Comparison of ENCODE assay signal across 8 cellular contexts in the genomic region with DNA sequence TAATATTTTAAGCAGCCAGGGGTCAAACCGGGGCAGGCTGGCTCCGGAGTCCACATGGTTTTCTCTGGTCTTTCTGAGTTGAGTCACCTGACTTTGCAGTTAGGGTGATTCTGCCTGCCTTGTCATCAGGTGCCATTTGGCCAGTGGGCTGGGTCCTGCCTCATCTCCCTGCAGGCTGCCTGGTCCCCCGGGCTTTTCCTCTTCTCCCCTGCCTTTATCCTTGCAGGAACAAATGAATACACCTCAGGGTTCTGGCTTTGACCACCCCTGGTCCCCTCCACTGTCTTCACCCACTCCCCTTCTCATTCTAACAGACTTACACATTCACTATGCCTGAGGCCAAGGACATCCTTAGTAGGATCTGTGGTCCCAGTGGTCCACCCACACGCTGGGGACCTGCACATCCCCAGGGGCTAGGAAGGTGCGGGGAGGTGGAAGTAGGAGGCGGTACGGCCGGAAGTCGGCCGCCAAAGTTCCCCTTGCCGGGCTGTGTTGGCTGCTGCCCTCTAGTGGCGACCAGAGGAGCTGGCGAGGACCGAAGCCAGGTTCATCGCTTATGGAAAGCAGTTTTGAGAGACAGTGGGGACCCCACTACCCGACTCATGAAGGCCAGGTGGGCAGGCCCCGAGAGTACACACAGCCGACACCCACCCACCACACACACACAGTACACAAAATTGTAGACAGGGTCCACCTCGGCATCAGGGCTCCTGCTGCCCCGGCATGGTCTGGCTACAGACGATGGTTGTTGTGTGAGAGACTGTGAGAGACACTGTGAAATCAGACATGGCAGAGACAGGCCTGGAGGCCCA. TPM values are rescaled to one million over a fixed set of nuclear protein-coding genes. Genes with fewer than 3 reads are reported as not detected.
DNase-seq lines count a peak whose midpoint lies in the region; ATAC-seq and TF ChIP-seq lines count a peak whose summit lies in the region.

No MANE protein-coding gene starts in this region.

- peak; percentile 93 for TF ChIP-seq CTCF in endodermal cell (conservative IDR thresholded peaks at IDR 0.05)

- H3K36me3 Mint-ChIP-seq in CD4-positive, CD25-positive, alpha-beta regulatory T cell: no peaks in the 10 kb centered on the region
- H3K36me3 Mint-ChIP-seq in endodermal cell (ENCODE audit: low read depth): no peaks in the 10 kb centered on the region

- no peaks in the 10 kb centered on the region for H3K36me3 ChIP-seq in CD4-positive, CD25-positive, alpha-beta regulatory T cell (ENCODE audit: control insufficient read depth, insufficient read depth, low read length)
- no peaks in the 10 kb centered on the region for H3K36me3 ChIP-seq in endodermal cell (ENCODE audit: control insufficient read depth, insufficient read depth, low read length)
- H3K36me3 ChIP-seq in muscle layer of colon (ENCODE audit: insufficient read depth, low read length): no peaks in the 10 kb centered on the region

- peak overlapping the region in 3 of 4 donors; percentile 41 to 81 (median 57) for H3K4me3 Mint-ChIP-seq in CD4-positive, CD25-positive, alpha-beta regulatory T cell
- H3K4me3 Mint-ChIP-seq in endodermal cell: no peak overlapping the region

- no peaks in the 10 kb centered on the region for H3K27me3 Mint-ChIP-seq in CD4-positive, CD25-positive, alpha-beta regulatory T cell
- peaks cover 12% of the 10 kb centered on the region for H3K27me3 Mint-ChIP-seq in endodermal cell (ENCODE audit: insufficient read depth)

- WGBS in endodermal cell (ENCODE audit: insufficient coverage in 1 of 2, insufficient read length in 1 of 2), 2 experiments: 38 to 40% methylated on average over 9 to 21 of the region's 21 CpGs

- no peaks in the 10 kb centered on the region for H3K27me3 ChIP-seq in CD4-positive, CD25-positive, alpha-beta regulatory T cell (ENCODE audit: control insufficient read depth, insufficient read depth, low read length)
- H3K27me3 ChIP-seq in endodermal cell (ENCODE audit: control insufficient read depth, insufficient read depth, low read length, poor library complexity, severe bottlenecking) (peaks cover 7% of the 10 kb centered on the region), muscle layer of colon (ENCODE audit: control insufficient read depth in 1 of 2, insufficient read depth in 2 of 2, low read length in 2 of 2) (no peaks in the 10 kb centered on the region)

- DNase-seq in CD4-positive, CD25-positive, alpha-beta regulatory T cell: peak; percentile 72 to 86 (median 80)
- DNase-seq in NCI-H82 (lab: John Stamatoyannopoulos, UW) (peak; percentile 88), endodermal cell (peak; percentile 91)
- peak; percentile 50 to 69 for DNase-seq in activated CD8-positive, alpha-beta memory T cell treated with anti-CD3 and anti-CD28 coated beads for 1 hour (ENCODE audit: extremely low read depth in 1 of 2, low read depth in 1 of 2)
- peak; percentile 64 to 67 for DNase-seq in stimulated activated CD8-positive, alpha-beta memory T cell treated with anti-CD3 and anti-CD28 coated beads, Interleukin-7, amount 100 ng/mL, for 1 hour (ENCODE audit: low read depth in 2 of 2)

- H3K9me3 Mint-ChIP-seq in CD4-positive, CD25-positive, alpha-beta regulatory T cell: no peaks in the 10 kb centered on the region
- no peaks in the 10 kb centered on the region for H3K9me3 Mint-ChIP-seq in endodermal cell

- peaks cover 8% of the 10 kb centered on the region for H3K4me1 ChIP-seq in CD4-positive, CD25-positive, alpha-beta regulatory T cell (ENCODE audit: control insufficient read depth, insufficient read depth, low read length, poor library complexity, severe bottlenecking)
- H3K4me1 ChIP-seq in endodermal cell (ENCODE audit: control insufficient read depth, insufficient read depth, low read length): peaks cover 8% of the 10 kb centered on the region
- peaks cover 7% of the 10 kb centered on the region for H3K4me1 ChIP-seq in muscle layer of colon (ENCODE audit: insufficient read depth, low read length)

- peak overlapping the region; percentile 66 for H3K4me3 ChIP-seq in CD4-positive, CD25-positive, alpha-beta regulatory T cell (ENCODE audit: low read depth, low read length)
- H3K4me3 ChIP-seq in endodermal cell (ENCODE audit: low read length) (no peak overlapping the region), muscle layer of colon (ENCODE audit: low read depth in 1 of 2, low read length in 2 of 2) (peak overlapping the region; percentile 31 to 57)

- no peak overlapping the region for H3K27ac ChIP-seq in CD4-positive, CD25-positive, alpha-beta regulatory T cell (ENCODE audit: insufficient read depth, low read length, poor library complexity, severe bottlenecking)
- H3K27ac ChIP-seq in endodermal cell (ENCODE audit: low read depth, low read length) (no peak overlapping the region), muscle layer of colon (ENCODE audit: low read depth, low read length) (no peak overlapping the region)

- peaks cover 7 to 17% (median 11%) of the 10 kb centered on the region in 4 donors for H3K4me1 Mint-ChIP-seq in CD4-positive, CD25-positive, alpha-beta regulatory T cell
- peaks cover 12% of the 10 kb centered on the region for H3K4me1 Mint-ChIP-seq in endodermal cell

- H3K9me3 ChIP-seq in CD4-positive, CD25-positive, alpha-beta regulatory T cell (ENCODE audit: control insufficient read depth in 2 of 2, low read length in 2 of 2): no peaks in the 10 kb centered on the region
- H3K9me3 ChIP-seq in endodermal cell (ENCODE audit: control insufficient read depth, low read length) (no peaks in the 10 kb centered on the region), muscle layer of colon (ENCODE audit: low read length) (no peaks in the 10 kb centered on the region)

- no peak overlapping the region for H3K9ac ChIP-seq in endodermal cell (ENCODE audit: extremely low read depth, low read length, poor library complexity, severe bottlenecking)
- H3K9ac ChIP-seq in muscle layer of colon (ENCODE audit: low read length): no peak overlapping the region

- H3K27ac Mint-ChIP-seq in CD4-positive, CD25-positive, alpha-beta regulatory T cell: peak overlapping the region in 2 of 3 donors; percentile 75 to 87
- H3K27ac Mint-ChIP-seq in endodermal cell: no peak overlapping the region

- ATAC-seq in CD4-positive, CD25-positive, alpha-beta regulatory T cell (ENCODE audit: low read depth in 2 of 2): peak; percentile 89 to 93
- ATAC-seq in GM19328 (IDR thresholded peaks at IDR 0.05; ENCODE audit: unreplicated experiment) (peak; percentile 91), HG03442 (IDR thresholded peaks at IDR 0.05; ENCODE audit: unreplicated experiment) (peak; percentile 91)

RNA-seq across cellular contexts. Expression of a gene that starts 6.3 kb away (rescaled TPM):
- total RNA-seq in CD4-positive, CD25-positive, alpha-beta regulatory T cell: 37.8 TPM
- polyA plus RNA-seq in CD4-positive, CD25-positive, alpha-beta regulatory T cell: 10 to 100 TPM; 30.2 to 35.4 (median 32.6) TPM
- total RNA-seq in endodermal cell: 10 to 100 TPM; 13.3 to 19.9 TPM
- polyA plus RNA-seq in endodermal cell (2013, experiment 1 of 2): 33.6 TPM
- polyA plus RNA-seq in endodermal cell (2013, experiment 2 of 2): 25.2 TPM

RNA-seq across cellular contexts. Expression of a gene that starts 22.6 kb away (rescaled TPM):
- total RNA-seq in CD4-positive, CD25-positive, alpha-beta regulatory T cell: 0.94 TPM
- under 1 TPM in 1 of 4 donors, not detected in 3; 0.09 TPM for polyA plus RNA-seq in CD4-positive, CD25-positive, alpha-beta regulatory T cell
- total RNA-seq in endodermal cell: under 1 TPM; 0.24 to 0.97 TPM
- 1.1 TPM for polyA plus RNA-seq in endodermal cell (2013, experiment 1 of 2)
- polyA plus RNA-seq in endodermal cell (2013, experiment 2 of 2): 0.62 TPM
